In genomic region chr16:82736161-82736697, GRCh38 we compare ENCODE assay signal across 1 cellular context.
TF ChIP-seq lines count a peak whose summit lies in the region.

No MANE protein-coding gene starts in this region.

TF ChIP-seq in SK-N-SH treated with all-trans-retinoic acid at 6 μM for 48 hours, 23 proteins besides CTCF, POLR2A, EP300 and RAD21 (continued from another document):
- TF ChIP-seq CREB5 (CRISPR knock-in tag; IDR thresholded peaks at IDR 0.05; ENCODE audit: low read depth) = no peak
